ENCODE assay signal across 20 cellular contexts in the genomic region with DNA sequence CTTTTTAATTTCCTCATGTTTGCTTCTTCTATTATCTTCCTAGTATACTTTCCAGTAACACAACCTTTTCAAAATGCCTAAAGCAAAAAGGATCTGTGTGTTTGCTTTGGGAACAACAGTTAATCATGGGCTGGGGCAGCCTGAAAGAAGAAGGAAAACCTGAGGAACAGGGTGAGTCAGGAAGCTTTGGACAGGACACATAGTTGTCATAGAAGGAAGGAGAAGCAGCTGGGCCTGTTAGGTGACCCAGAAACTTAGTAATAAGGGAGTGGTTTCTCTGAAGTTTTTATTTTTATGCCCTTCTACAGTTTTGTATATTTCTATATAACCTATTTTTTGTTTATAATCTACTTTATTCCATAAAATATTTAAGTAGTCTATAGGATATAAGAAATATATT.
A peak's percentile ranks its signal among the peaks of the same experiment; 100 is the strongest.
DNase-seq lines count a peak whose midpoint lies in the region; ATAC-seq and TF ChIP-seq lines count a peak whose summit lies in the region.
"Had no signal": no experiment of that assay in that cellular context is flagged by ENCODE, and none has a peak within 500 bp of the region (broad histone marks: within the 10 kb centered on the region; RNA-seq: fewer than 3 reads in every experiment).

No MANE protein-coding gene starts in this region.

- no peaks in the 10 kb centered on the region for H3K9me3 Mint-ChIP-seq in progenitor cell of endocrine pancreas (ENCODE audit: low read depth)
- H3K9me3 Mint-ChIP-seq: activated CD8-positive, alpha-beta T cell treated with anti-CD3 and anti-CD28 coated beads for 36 hours; stimulated activated naive CD8-positive, alpha-beta T cell treated with anti-CD3 and anti-CD28 coated beads, Interleukin-15, amount 100 ng/mL, for 72 hours had no signal

- no peaks in the 10 kb centered on the region for H3K27me3 ChIP-seq in PC-3 (ENCODE audit: low read length)
- no peaks in the 10 kb centered on the region for H3K27me3 ChIP-seq in upper lobe of right lung
- H3K27me3 ChIP-seq: BLaER1 treated with 17β-estradiol and CSF1 and Interleukin-3, amounts not matched to agents 10 nM and 100 nM; dorsolateral prefrontal cortex had no signal

- no peaks in the 10 kb centered on the region for H3K79me2 ChIP-seq in PC-3 (ENCODE audit: low read length)

- peak overlapping the region; percentile 65 for H3K27ac Mint-ChIP-seq in progenitor cell of endocrine pancreas
- H3K27ac Mint-ChIP-seq: activated CD8-positive, alpha-beta T cell treated with anti-CD3 and anti-CD28 coated beads for 36 hours; stimulated activated naive CD8-positive, alpha-beta T cell treated with anti-CD3 and anti-CD28 coated beads, Interleukin-15, amount 100 ng/mL, for 72 hours had no signal

- POLR2A ChIA-PET in PC-3 (lab: Charles Lee; ENCODE audit: unreplicated experiment): no interaction called here

- H3K4me1 ChIP-seq in PC-3 (ENCODE audit: insufficient read depth, low read length) (peaks cover 33% of the 10 kb centered on the region), upper lobe of right lung (no peaks in the 10 kb centered on the region)

- no peak overlapping the region for H3K4me3 Mint-ChIP-seq in progenitor cell of endocrine pancreas (ENCODE audit: low read depth)
- H3K4me3 Mint-ChIP-seq: activated CD8-positive, alpha-beta T cell treated with anti-CD3 and anti-CD28 coated beads for 36 hours; stimulated activated naive CD8-positive, alpha-beta T cell treated with anti-CD3 and anti-CD28 coated beads, Interleukin-15, amount 100 ng/mL, for 72 hours had no signal

- no peak overlapping the region for H2AFZ ChIP-seq in PC-3 (ENCODE audit: low read length)

- peak overlapping the region; percentile 74 for H3K9ac ChIP-seq in PC-3 (ENCODE audit: low read length)
- H3K9ac ChIP-seq: BLaER1 treated with 17β-estradiol and CSF1 and Interleukin-3, amounts not matched to agents 10 nM and 100 nM; SK-N-SH had no signal

- H3K4me2 ChIP-seq in PC-3 (ENCODE audit: low read length): peak overlapping the region; percentile 74
- H3K4me2 ChIP-seq: BLaER1 treated with 17β-estradiol and CSF1 and Interleukin-3, amounts not matched to agents 10 nM and 100 nM; SK-N-SH had no signal

- H3K36me3 ChIP-seq in PC-3 (ENCODE audit: low read depth, low read length) (no peaks in the 10 kb centered on the region), upper lobe of right lung (no peaks in the 10 kb centered on the region)
- H3K36me3 ChIP-seq: BLaER1 treated with 17β-estradiol and CSF1 and Interleukin-3, amounts not matched to agents 10 nM and 100 nM had no signal

- intact Hi-C loops in PC-3 (cut with micrococcal nuclease): loop anchor here (10.0 kb wide), 1 partner anchor 62 kb away; a partner anchor contains a TSS
- intact Hi-C loops in upper lobe of right lung (cut with DNase I): no loop called here

- no TSS peak for BruUV-seq in PC-3 (replicated peaks; lab: Mats Ljungman, UMichigan)

- TF ChIP-seq CTCF in C4-2B (conservative IDR thresholded peaks at IDR 0.05): no peak
- TF ChIP-seq CTCF in PC-3 (conservative IDR thresholded peaks at IDR 0.05; ENCODE audit: low read depth, low read length): no peak
- no peak for TF ChIP-seq CTCF in progenitor cell of endocrine pancreas (IDR thresholded peaks at IDR 0.05; ENCODE audit: unreplicated experiment)
- TF ChIP-seq CTCF in upper lobe of right lung (IDR thresholded peaks at IDR 0.05): no peak

- no peaks in the 10 kb centered on the region for H4K20me1 ChIP-seq in PC-3 (ENCODE audit: low read length)
- H4K20me1 ChIP-seq: BLaER1 treated with 17β-estradiol and CSF1 and Interleukin-3, amounts not matched to agents 10 nM and 100 nM had no signal

- no peaks in the 10 kb centered on the region for H3K9me2 ChIP-seq in PC-3 (replicated peaks; ENCODE audit: low read length)
- H3K9me2 ChIP-seq: SK-N-SH had no signal

- no peaks in the 10 kb centered on the region for H3F3A ChIP-seq in PC-3 (ENCODE audit: low read length, unreplicated experiment)

- CTCF ChIA-PET in PC-3 (lab: Charles Lee): no interaction called here

- peak; percentile 88 for DNase-seq in PC-3
- DNase-seq in progenitor cell of endocrine pancreas (ENCODE audit: low spot score, unreplicated experiment): no peak
- DNase-seq in hepatic stellate cell (ENCODE audit: low spot score): no peak
- DNase-seq in upper lobe of right lung: no peak
- DNase-seq: activated CD8-positive, alpha-beta T cell treated with anti-CD3 and anti-CD28 coated beads for 36 hours; activated T-cell treated with anti-CD3 and anti-CD28 coated beads, Interleukin-2, amount 50 U/mL, for 1 hour; dorsolateral prefrontal cortex; erythroblast; MM.1S; NCI-H2227 treated with DMSO at 0.1 percent for 48 hours; posterior cingulate gyrus; SK-N-SH; stimulated activated CD4-positive, alpha-beta T cell treated with anti-CD3 and anti-CD28 coated beads, Interleukin-2, amount 100 ng/mL, for 48 hours; stimulated activated naive CD8-positive, alpha-beta T cell treated with anti-CD3 and anti-CD28 coated beads, Interleukin-15, amount 100 ng/mL, for 72 hours had no signal

- peaks cover 41% of the 10 kb centered on the region for H3K4me1 Mint-ChIP-seq in progenitor cell of endocrine pancreas (ENCODE audit: low read depth)

- H3K9me3 ChIP-seq in PC-3 (ENCODE audit: low read length) (no peaks in the 10 kb centered on the region), upper lobe of right lung (no peaks in the 10 kb centered on the region)
- H3K9me3 ChIP-seq: SK-N-SH had no signal

- no peaks in the 10 kb centered on the region for H3K27me3 Mint-ChIP-seq in progenitor cell of endocrine pancreas

- peaks cover 1% of the 10 kb centered on the region for H3K36me3 Mint-ChIP-seq in progenitor cell of endocrine pancreas (ENCODE audit: insufficient read depth)

- H3K4me3 ChIP-seq in PC-3 (ENCODE audit: low read length) (no peak overlapping the region), upper lobe of right lung (no peak overlapping the region)
- H3K4me3 ChIP-seq: BLaER1 treated with 17β-estradiol and CSF1 and Interleukin-3, amounts not matched to agents 10 nM and 100 nM; dorsolateral prefrontal cortex had no signal

- H3K27ac ChIP-seq in C4-2B (peak overlapping the region; percentile 86; the same call in 1 of the 2 replicates), PC-3 (ENCODE audit: low read length) (peak overlapping the region; percentile 93), upper lobe of right lung (no peak overlapping the region)
- H3K27ac ChIP-seq: BLaER1 treated with 17β-estradiol and CSF1 and Interleukin-3, amounts not matched to agents 10 nM and 100 nM; dorsolateral prefrontal cortex had no signal

- ATAC-seq in PC-3: peak; percentile 60
- peak; percentile 89 for ATAC-seq in esophagus mucosa
- no peak for ATAC-seq in HG03521 (IDR thresholded peaks at IDR 0.05; ENCODE audit: unreplicated experiment)
- no peak for ATAC-seq in HG03469 (IDR thresholded peaks at IDR 0.05; ENCODE audit: unreplicated experiment)
- no peak for ATAC-seq in upper lobe of right lung
- ATAC-seq: activated CD8-positive, alpha-beta T cell treated with anti-CD3 and anti-CD28 coated beads for 36 hours; Panc1; stimulated activated naive CD8-positive, alpha-beta T cell treated with anti-CD3 and anti-CD28 coated beads, Interleukin-15, amount 100 ng/mL, for 72 hours had no signal

Comparison
In these comparisons a context has a peak if more than half of its experiments do, and no peak if none do; other contexts are left out.
1. ATAC-seq: peak in PC-3 (single experiment) and esophagus mucosa (single experiment); none in HG03521 (single experiment), HG03469 (single experiment) and upper lobe of right lung (single experiment).